Comparison of ENCODE assay signal across 18 cellular contexts in the genomic region with DNA sequence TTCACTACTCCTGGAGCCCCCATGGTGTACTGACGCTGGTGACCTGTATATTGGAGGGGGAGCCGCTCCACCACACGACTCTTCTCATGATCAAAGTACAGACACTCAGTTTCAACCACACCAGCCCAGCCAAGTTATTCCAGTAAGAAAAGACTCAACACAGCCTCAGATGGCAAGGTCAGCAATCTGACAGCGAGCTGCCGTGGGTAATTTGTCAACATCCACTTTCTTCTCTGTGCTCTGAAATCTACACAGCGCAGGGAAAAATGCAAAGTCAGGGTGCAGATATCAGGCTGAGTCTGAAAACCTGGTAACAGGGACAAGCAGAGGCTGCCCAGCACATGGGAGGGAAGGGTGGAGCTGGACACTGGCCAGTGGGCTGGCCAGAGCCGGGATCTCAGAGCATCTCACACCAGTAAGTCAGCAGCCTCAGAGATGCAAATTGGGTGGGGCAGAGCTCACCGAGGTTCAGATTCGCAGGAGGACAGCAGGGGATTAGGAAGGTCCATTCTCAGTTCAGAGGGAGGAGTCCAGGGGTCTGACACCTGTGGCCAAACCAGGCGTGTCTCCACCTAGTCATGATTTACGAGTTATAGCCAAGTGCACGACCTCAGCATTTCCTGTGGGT. TPM values are rescaled to one million over a fixed set of nuclear protein-coding genes. Genes with fewer than 3 reads are reported as not detected.
DNase-seq lines count a peak whose midpoint lies in the region; ATAC-seq, FAIRE-seq and TF ChIP-seq lines count a peak whose summit lies in the region.
"Had no signal": no experiment of that assay in that cellular context is flagged by ENCODE, and none has a peak within 500 bp of the region (broad histone marks: within the 10 kb centered on the region; RNA-seq: fewer than 3 reads in every experiment).

No MANE protein-coding gene starts in this region.

- intact Hi-C loops in body of pancreas (cut with DNase I) = no loop called here
- intact Hi-C loops in HepG2 (cut with micrococcal nuclease; ENCODE audit: unreplicated experiment) = no loop called here
- intact Hi-C loops in dorsolateral prefrontal cortex (cut with DNase I) = no loop called here

- H3K79me2 ChIP-seq in HepG2 (ENCODE audit: insufficient read depth, low read length) = no peaks in the 10 kb centered on the region

- TF ChIP-seq POLR2A in body of pancreas (IDR thresholded peaks at IDR 0.05) (no peak), HepG2 (IDR thresholded peaks at IDR 0.05; ENCODE audit: insufficient read depth in 1 of 2, low read depth in 2 of 2, low read length in 2 of 2) (no peak)

- H3K9me3 ChIP-seq in body of pancreas = no peaks in the 10 kb centered on the region
- no peaks in the 10 kb centered on the region for H3K9me3 ChIP-seq in HepG2 (ENCODE audit: low read length)
- H3K9me3 ChIP-seq: colonic mucosa, uterus had no signal

- TF ChIP-seq CTCF in body of pancreas (IDR thresholded peaks at IDR 0.05) (no peak), HepG2 (CRISPR knock-in tag; IDR thresholded peaks at IDR 0.05) (no peak), dorsolateral prefrontal cortex (IDR thresholded peaks at IDR 0.05 in 54 of 56, conservative IDR thresholded peaks at IDR 0.05 in 2 of 56; ENCODE audit: low read depth in 1 of 56, partially characterized antibody in 56 of 56) (no peak)

- POLR2A ChIA-PET in HepG2 (lab: Yijun Ruan, JAX) = no interaction called here

- TF ChIP-seq EP300 in HepG2 (IDR thresholded peaks at IDR 0.05; ENCODE audit: low read depth in 2 of 2, low read length in 2 of 2) (no peak), HepG2 (CRISPR knock-in tag; IDR thresholded peaks at IDR 0.05; ENCODE audit: borderline replicate concordance) (no peak)

- H4K20me1 ChIP-seq in HepG2 (ENCODE audit: insufficient read depth, low read length) = no peaks in the 10 kb centered on the region; the same call in 1 of the 2 replicates

- H3K36me3 ChIP-seq in body of pancreas (replicated peaks in 1 of 2; ENCODE audit: insufficient read depth in 1 of 2, low read depth in 2 of 2) (no peaks in the 10 kb centered on the region), HepG2 (replicated peaks in 1 of 2; ENCODE audit: control insufficient read depth in 1 of 2, insufficient read depth in 2 of 2, low read length in 2 of 2) (no peaks in the 10 kb centered on the region)
- H3K36me3 ChIP-seq: colonic mucosa, uterus had no signal

- H3K27me3 ChIP-seq in body of pancreas (no peaks in the 10 kb centered on the region), HepG2 (ENCODE audit: control insufficient read depth in 1 of 2, insufficient read depth in 2 of 2, low read length in 2 of 2) (peaks cover 23 to 89% of the 10 kb centered on the region in 2 experiments), dorsolateral prefrontal cortex (no peaks in the 10 kb centered on the region)
- H3K27me3 ChIP-seq: colonic mucosa, uterus had no signal

- BruUV-seq in HepG2 (replicated peaks; lab: Mats Ljungman, UMichigan) = no TSS peak

- FAIRE-seq in HepG2 (lab: Jason Lieb, UNC) = no peak
- FAIRE-seq: D721Med, RCC 7860, small intestine had no signal

- in situ Hi-C loops in HepG2 (cut with HindIII; ENCODE audit: extremely low pct_ligation_motif_present, low pct_unique_long_range_greater_than_20kb) = no loop called here

- H3K4me2 ChIP-seq in HepG2 (ENCODE audit: low read depth, low read length) = no peak overlapping the region

- H3K9ac ChIP-seq in HepG2 (ENCODE audit: insufficient read depth, low read depth, low read length) = no peak overlapping the region

- ATAC-seq in body of pancreas (peak; percentile 66), HepG2 (peak; percentile 45), GM18498 (IDR thresholded peaks at IDR 0.05; ENCODE audit: unreplicated experiment) (no peak)

- WGBS in body of pancreas, 2 donors = 16 to 19% methylated on average over 10 to 12 of the region's 12 CpGs
- WGBS in HepG2 (ENCODE audit: low lambda C conversion rate) = 4% methylated on average over 12 of the region's 12 CpGs

- H3K4me3 ChIP-seq in body of pancreas (no peak overlapping the region), HepG2 (replicated peaks in 1 of 3; ENCODE audit: insufficient read depth in 1 of 3, low read depth in 2 of 3, low read length in 3 of 3) (no peak overlapping the region), dorsolateral prefrontal cortex (no peak overlapping the region)
- H3K4me3 ChIP-seq: colonic mucosa, uterus had no signal

- peak; percentile 67 for DNase-seq in AG20443 (ENCODE audit: low spot score)
- DNase-seq in M059J (ENCODE audit: low read depth) = peak; percentile 23
- DNase-seq in body of pancreas = peak in 3 of 4 donors; percentile 37 to 77 (median 53)
- no peak for DNase-seq in HepG2 (ENCODE audit: low spot score)
- DNase-seq in dorsolateral prefrontal cortex = no peak
- DNase-seq in NCI-H69 (lab: John Stamatoyannopoulos, UW) = no peak
- DNase-seq in NCI-H1694 (lab: John Stamatoyannopoulos, UW) = no peak
- DNase-seq: activated CD4-positive, alpha-beta T cell treated with anti-CD3 and anti-CD28 coated beads for 1 hour; activated naive CD8-positive, alpha-beta T cell treated with anti-CD3 and anti-CD28 coated beads, Interleukin-2, amount 10 ng/mL, durations not matched to agents 7 days and 5 days; colonic mucosa; NCI-H446; small intestine; stimulated activated naive CD4-positive, alpha-beta T cell treated with Interleukin-2 at 50 U/mL for 16 hours; T-helper 2 cell had no signal

- CTCF ChIA-PET in HepG2 (lab: Yijun Ruan, JAX; ENCODE audit: low intra/inter-chr PET ratio, low total read pairs) = no interaction called here

- TF ChIP-seq RAD21 in HepG2 (CRISPR knock-in tag; IDR thresholded peaks at IDR 0.05) = no peak

- H3K4me1 ChIP-seq in body of pancreas (peaks cover 25% of the 10 kb centered on the region), HepG2 (ENCODE audit: insufficient read depth, low read length) (peaks cover 9% of the 10 kb centered on the region)
- H3K4me1 ChIP-seq: colonic mucosa, uterus had no signal

- H3K27ac ChIP-seq in body of pancreas (peak overlapping the region in 1 of 4 donors; percentile 32), HepG2 (ENCODE audit: extremely low read length, insufficient read depth, low read length) (no peak overlapping the region), dorsolateral prefrontal cortex (peak overlapping the region in 4 of 59 donors; percentile 4 to 63 (median 36))
- H3K27ac ChIP-seq: colonic mucosa, uterus had no signal

- H2AFZ ChIP-seq in HepG2 (ENCODE audit: low read length) = no peak overlapping the region

TF ChIP-seq in HepG2, 621 proteins besides CTCF, POLR2A, EP300 and RAD21:
- TF ChIP-seq MAFK (conservative IDR thresholded peaks at IDR 0.05 in 1 of 2, IDR thresholded peaks at IDR 0.05 in 1 of 2; ENCODE audit: low read length in 2 of 2) = 0 out of 4 replicates have a peak, but pooled peaks of 1 of the 2 experiments have one; percentile 9
- TF ChIP-seq ZNF816 (CRISPR knock-in tag; IDR thresholded peaks at IDR 0.05; ENCODE audit: borderline replicate concordance) = no peak
- TF ChIP-seq ZNF724P (CRISPR knock-in tag; IDR thresholded peaks at IDR 0.05; ENCODE audit: borderline replicate concordance) = no peak

RNA-seq across cellular contexts. Expression of a gene that starts 44.5 kb away (rescaled TPM):
- 1.9 and 7.2 TPM in 2 replicates for total RNA-seq in M059J (2014; rRNA removed; shearing (Covaris generic))
- 10 to 100 TPM; 24.4 to 53.7 TPM for total RNA-seq in body of pancreas
- total RNA-seq in HepG2 (2016; rRNA removed; fragmentation: Illumina TruSeq; extraction: Trizol) = 0.03 and 0.22 TPM in 2 replicates
- not detected in 2 replicates for total RNA-seq in HepG2 (2016; cell fraction: cytosol; rRNA removed; fragmentation: Illumina TruSeq; extraction: Trizol; ENCODE audit: low read depth)
- total RNA-seq in HepG2 (2016; cell fraction: insoluble cytoplasmic fraction; rRNA removed; fragmentation: Illumina TruSeq; extraction: Trizol) = 0.13 and 0.28 TPM in 2 replicates
- 0.21 TPM in 1 of 2 replicates, not detected in the other for total RNA-seq in HepG2 (2016; cell fraction: membrane; rRNA removed; fragmentation: Illumina TruSeq; extraction: Trizol)
- 0.25 and 1.5 TPM in 2 replicates for total RNA-seq in HepG2 (2016; cell fraction: nucleus; rRNA removed; fragmentation: Illumina TruSeq; extraction: Trizol)
- polyA plus RNA-seq in HepG2 (2011; rRNA removed) = 0.38 and 0.47 TPM in 2 replicates
- polyA plus RNA-seq in HepG2 (2011; cell fraction: cytosol; rRNA removed) = 0.15 and 0.16 TPM in 2 replicates
- polyA plus RNA-seq in HepG2 (2011; cell fraction: nucleus; rRNA removed) = 1.7 and 2.2 TPM in 2 replicates
- 0.43 and 0.91 TPM in 2 replicates for polyA plus RNA-seq in HepG2 (2012)
- polyA plus RNA-seq in HepG2 (2016; cell fraction: cytosol; fragmentation: Illumina TruSeq; extraction: Trizol; ENCODE audit: low read depth) = 0.02 and 0.09 TPM in 2 replicates
- polyA plus RNA-seq in HepG2 (2016; cell fraction: insoluble cytoplasmic fraction; fragmentation: Illumina TruSeq; extraction: Trizol; ENCODE audit: low read depth) = 0.05 TPM in 1 of 2 replicates, not detected in the other
- 0.13 and 0.49 TPM in 2 replicates for polyA plus RNA-seq in HepG2 (2016; cell fraction: membrane; fragmentation: Illumina TruSeq; extraction: Trizol; ENCODE audit: low read depth)
- polyA plus RNA-seq in HepG2 (2016; cell fraction: nucleus; fragmentation: Illumina TruSeq; extraction: Trizol; ENCODE audit: insufficient read depth, low read depth) = 0.79 and 1.1 TPM in 2 replicates
- polyA minus RNA-seq in HepG2 (2011; rRNA and poly(A)+ RNA removed; ENCODE audit: low replicate concordance) = 0.80 TPM in 1 of 2 replicates, not detected in the other
- not detected in 2 replicates for polyA minus RNA-seq in HepG2 (2011; cell fraction: cytosol; rRNA and poly(A)+ RNA removed)
- polyA minus RNA-seq in HepG2 (2011; cell fraction: nucleus; rRNA and poly(A)+ RNA removed) = 3.1 and 5.0 TPM in 2 replicates
- total RNA-seq in dorsolateral prefrontal cortex = 100 to 1,000 TPM in 27 of 120 experiments, 10 to 100 TPM in 93; 66.5 to 123 (median 91.5) TPM

Comparison
In these comparisons a context has a peak if more than half of its experiments do, and no peak if none do; other contexts are left out.
1. DNase-seq: peak in AG20443 (single experiment), M059J (single experiment) and body of pancreas (3 of 4); none in HepG2 (single experiment), dorsolateral prefrontal cortex (0 of 10), NCI-H69 (single experiment) and NCI-H1694 (single experiment).